In genomic region chr19:55645512-55645881, GRCh38 we compare ENCODE assay signal across 13 cellular contexts. TPM values are rescaled to one million over a fixed set of nuclear protein-coding genes. Genes with fewer than 3 reads are reported as not detected.
A peak's percentile ranks its signal among the peaks of the same experiment; 100 is the strongest.
DNase-seq lines count a peak whose midpoint lies in the region; ATAC-seq, FAIRE-seq and TF ChIP-seq lines count a peak whose summit lies in the region.
"Had no signal": no experiment of that assay in that cellular context is flagged by ENCODE, and none has a peak within 500 bp of the region (broad histone marks: within the 10 kb centered on the region; RNA-seq: fewer than 3 reads in every experiment).

No MANE protein-coding gene starts in this region.

- no peak for TF ChIP-seq EP300 in A549 (IDR thresholded peaks at IDR 0.05)

- no peak overlapping the region for H3K27ac ChIP-seq in A549
- H3K27ac ChIP-seq in CD8-positive, alpha-beta memory T cell (ENCODE audit: low read depth, low read length) = no peak overlapping the region
- peak overlapping the region; percentile 90 for H3K27ac ChIP-seq in SU-DHL-6 (ENCODE audit: low read depth, low read length)
- no peak overlapping the region for H3K27ac ChIP-seq in small intestine (ENCODE audit: low read depth in 1 of 2, low read length in 1 of 2)
- H3K27ac ChIP-seq: psoas muscle had no signal

- peak overlapping the region; percentile 98 for H3K9ac ChIP-seq in SU-DHL-6 (ENCODE audit: low read length)

- FAIRE-seq in A549 (lab: Jason Lieb, UNC) (no peak), small intestine (lab: Jason Lieb, UNC) (no peak)

- no peak for TF ChIP-seq RAD21 in A549 (conservative IDR thresholded peaks at IDR 0.05 in 1 of 2, IDR thresholded peaks at IDR 0.05 in 1 of 2)

- POLR2A ChIA-PET in A549 (lab: Yijun Ruan, JAX) = interaction anchor here (4.1 kb wide), 1 partner anchor 8 kb away, joined by 25 read pairs; the partner anchor contains the start of gene U2AF2
- POLR2A ChIA-PET in CD8-positive, alpha-beta memory T cell (lab: Charles Lee) = interaction anchor here (2.0 kb wide), 1 partner anchor 9 kb away, joined by 6 read pairs; the partner anchor contains the start of gene U2AF2

- H3F3A ChIP-seq in SU-DHL-6 (ENCODE audit: insufficient read depth) = peaks cover 48% of the 10 kb centered on the region

- H3K4me1 ChIP-seq in A549 (peaks cover 39% of the 10 kb centered on the region), small intestine (ENCODE audit: control insufficient read depth in 2 of 2, insufficient read depth in 1 of 2, low read depth in 1 of 2, low read length in 1 of 2) (peaks cover 0 to 11% of the 10 kb centered on the region in 2 donors)
- H3K4me1 ChIP-seq in CD8-positive, alpha-beta memory T cell (ENCODE audit: insufficient read depth, low read length) = peaks cover 34% of the 10 kb centered on the region

- no peak for ATAC-seq in A549
- ATAC-seq: psoas muscle had no signal

- H3K9me3 Mint-ChIP-seq in CD8-positive, alpha-beta memory T cell = peaks cover 0 to 3% (median 0%) of the 10 kb centered on the region in 5 donors
- H3K9me3 Mint-ChIP-seq in immature natural killer cell = no peaks in the 10 kb centered on the region

- no peaks in the 10 kb centered on the region for H3K9me3 ChIP-seq in A549
- H3K9me3 ChIP-seq in CD8-positive, alpha-beta memory T cell (ENCODE audit: low read length) = no peaks in the 10 kb centered on the region
- no peaks in the 10 kb centered on the region for H3K9me3 ChIP-seq in SU-DHL-6 (ENCODE audit: insufficient read depth, low read length)
- no peaks in the 10 kb centered on the region for H3K9me3 ChIP-seq in small intestine (ENCODE audit: control insufficient read depth, low read depth)
- H3K9me3 ChIP-seq: psoas muscle had no signal

- TF ChIP-seq CTCF in A549 (IDR thresholded peaks at IDR 0.05) = no peak
- no peak for TF ChIP-seq CTCF in SU-DHL-6 (IDR thresholded peaks at IDR 0.05; ENCODE audit: insufficient read depth, low read length, poor library complexity, severe bottlenecking)

- H3K36me3 Mint-ChIP-seq in CD8-positive, alpha-beta memory T cell = peaks cover 0 to 15% (median 0%) of the 10 kb centered on the region in 3 donors
- H3K36me3 Mint-ChIP-seq in immature natural killer cell = no peaks in the 10 kb centered on the region

- H3K4me3 Mint-ChIP-seq in CD8-positive, alpha-beta memory T cell = peak overlapping the region in 6 of 7 donors; percentile 52 to 90 (median 63)
- H3K4me3 Mint-ChIP-seq in immature natural killer cell = peak overlapping the region in 4 of 5 donors; percentile 40 to 69 (median 56)

- H3K4me1 Mint-ChIP-seq in CD8-positive, alpha-beta memory T cell = peaks cover 36 to 61% (median 44%) of the 10 kb centered on the region in 3 donors
- H3K4me1 Mint-ChIP-seq in immature natural killer cell = peaks cover 33 to 53% of the 10 kb centered on the region in 2 donors

- H3K4me2 ChIP-seq in A549 (peak overlapping the region; percentile 100; the same call in 1 of the 3 replicates), SU-DHL-6 (ENCODE audit: low read depth, low read length, poor library complexity, severe bottlenecking) (peak overlapping the region; percentile 71)

- no peaks in the 10 kb centered on the region for H3K27me3 ChIP-seq in CD8-positive, alpha-beta memory T cell (ENCODE audit: insufficient read depth, low read length, poor library complexity, severe bottlenecking)
- H3K27me3 ChIP-seq in SU-DHL-6 (ENCODE audit: low read length) (no peaks in the 10 kb centered on the region), small intestine (ENCODE audit: control insufficient read depth in 2 of 2, insufficient read depth in 2 of 2, low read length in 2 of 2) (no peaks in the 10 kb centered on the region)

- no peaks in the 10 kb centered on the region for H3K9me2 ChIP-seq in SU-DHL-6 (replicated peaks; ENCODE audit: insufficient read depth, low read length)

- H3K27ac Mint-ChIP-seq in CD8-positive, alpha-beta memory T cell = peak overlapping the region in 3 of 8 donors; percentile 50 to 82 (median 66)
- H3K27ac Mint-ChIP-seq in immature natural killer cell = peak overlapping the region in 1 of 6 donors; percentile 7

- TF ChIP-seq POLR2A in A549 (IDR thresholded peaks at IDR 0.05; ENCODE audit: low read length) = no peak

- no peak overlapping the region for H2AFZ ChIP-seq in SU-DHL-6 (ENCODE audit: low read depth, low read length, severe bottlenecking)

- H3K36me3 ChIP-seq in CD8-positive, alpha-beta memory T cell (ENCODE audit: insufficient read depth, low read length) = peaks cover 4% of the 10 kb centered on the region
- H3K36me3 ChIP-seq in SU-DHL-6 (ENCODE audit: low read length) (no peaks in the 10 kb centered on the region; the same call in 1 of the 2 replicates), small intestine (ENCODE audit: control insufficient read depth in 2 of 2, insufficient read depth in 2 of 2, low read length in 2 of 2) (peaks cover 0 to 2% of the 10 kb centered on the region in 2 donors)

- no peaks in the 10 kb centered on the region for H3K27me3 Mint-ChIP-seq in CD8-positive, alpha-beta memory T cell
- H3K27me3 Mint-ChIP-seq in immature natural killer cell (ENCODE audit: low read depth in 3 of 3) = peaks cover 3 to 10% (median 6%) of the 10 kb centered on the region in 3 donors

- H4K20me1 ChIP-seq in SU-DHL-6 (ENCODE audit: low read depth, low read length) = no peaks in the 10 kb centered on the region

- peaks cover 24% of the 10 kb centered on the region for H3K79me2 ChIP-seq in SU-DHL-6 (ENCODE audit: insufficient read depth, low read length)

- no peak for DNase-seq in A549 (ENCODE audit: low read depth in 1 of 2, low spot score in 1 of 2)
- no peak for DNase-seq in CD8-positive, alpha-beta memory T cell
- no peak for DNase-seq in immature natural killer cell
- no peak for DNase-seq in dermis blood vessel endothelial cell
- DNase-seq in stimulated activated naive CD4-positive, alpha-beta T cell (lab: John Stamatoyannopoulos, UW) = no peak
- no peak for DNase-seq in small intestine
- DNase-seq in medulla oblongata (ENCODE audit: extremely low spot score) = no peak
- DNase-seq: central memory CD4-positive, alpha-beta T cell; NCI-H2171; stimulated activated CD4-positive, alpha-beta T cell treated with anti-CD3 and anti-CD28 coated beads, Interleukin-2, amount 100 ng/mL, for 48 hours had no signal

- H3K4me3 ChIP-seq in A549 (no peak overlapping the region), SU-DHL-6 (ENCODE audit: insufficient read depth, low read length, poor library complexity, severe bottlenecking) (peak overlapping the region; percentile 99), small intestine (ENCODE audit: low read depth in 1 of 2, low read length in 2 of 2) (no peak overlapping the region)
- no peak overlapping the region for H3K4me3 ChIP-seq in CD8-positive, alpha-beta memory T cell (ENCODE audit: low read length)
- H3K4me3 ChIP-seq: lung had no signal

- CTCF ChIA-PET in A549 (lab: Yijun Ruan, JAX) = interaction anchor here (0.8 to 6.3 kb wide), 7 partner anchors 7 to 26 kb away, joined by 4 to 70 read pairs (median 10); no protein-coding TSS in a partner anchor
- CTCF ChIA-PET in CD8-positive, alpha-beta memory T cell (lab: Charles Lee) = interaction anchor here (1.1 to 3.9 kb wide), 2 partner anchors 8 to 9 kb away, joined by 4 to 18 read pairs; no protein-coding TSS in a partner anchor

- WGBS in A549 (ENCODE audit: missing lambda C conversion rate) = 71% methylated on average over 5 of the region's 5 CpGs
- 62 to 71% (median 66%) methylated on average over 5 of the region's 5 CpGs for WGBS in small intestine, 3 donors

RNA-seq across cellular contexts. Expression of gene ZNF581, which starts 2.0 kb away (rescaled TPM):
- polyA plus RNA-seq in A549 (2011; rRNA removed) = 13.9 and 17.1 TPM in 2 replicates
- polyA plus RNA-seq in A549 (2012; cell fraction: cytosol; rRNA removed) = 24.8 and 34.0 TPM in 2 replicates
- 24.9 and 37.8 TPM in 2 replicates for polyA plus RNA-seq in A549 (2012; cell fraction: nucleus; rRNA removed)
- 24.3 to 25.6 TPM (median 24.9 TPM) in 3 replicates for polyA plus RNA-seq in A549 (2017; fragmentation: RNase III; extraction: RNeasy Plus Mini Kit Qiagen cat#74134 plus additional on column Dnase treatment)
- 24.8 and 30.6 TPM in 2 replicates for polyA minus RNA-seq in A549 (2011; rRNA and poly(A)+ RNA removed)
- total RNA-seq in CD8-positive, alpha-beta memory T cell = 10 to 100 TPM; 32.8 to 34.4 TPM
- polyA plus RNA-seq in CD8-positive, alpha-beta memory T cell = 23.4 TPM
- polyA plus RNA-seq in immature natural killer cell = 10 to 100 TPM in 2 of 3 donors, 1 to 10 TPM in 1; 8.4 to 24.9 (median 20.6) TPM
- 16.3 and 20.8 TPM in 2 replicates for total RNA-seq in dermis blood vessel endothelial cell
- polyA plus RNA-seq in small intestine = 10 to 100 TPM; 15.9 to 29.2 (median 17.7) TPM

RNA-seq across cellular contexts. Expression of gene CCDC106, which starts 2.5 kb away (rescaled TPM):
- polyA plus RNA-seq in A549 (2011; rRNA removed) = 5.2 and 5.5 TPM in 2 replicates
- polyA plus RNA-seq in A549 (2012; cell fraction: cytosol; rRNA removed) = 15.3 and 18.3 TPM in 2 replicates
- polyA plus RNA-seq in A549 (2012; cell fraction: nucleus; rRNA removed) = 18.6 and 20.8 TPM in 2 replicates
- polyA plus RNA-seq in A549 (2017; fragmentation: RNase III; extraction: RNeasy Plus Mini Kit Qiagen cat#74134 plus additional on column Dnase treatment) = 15.7 to 17.6 TPM (median 17.4 TPM) in 3 replicates
- 2.3 and 5.7 TPM in 2 replicates for polyA minus RNA-seq in A549 (2011; rRNA and poly(A)+ RNA removed)
- total RNA-seq in CD8-positive, alpha-beta memory T cell = 1 to 10 TPM; 2.0 to 2.2 TPM
- 0.54 TPM for polyA plus RNA-seq in CD8-positive, alpha-beta memory T cell
- 1 to 10 TPM in 2 of 3 donors, not detected in 1; 1.1 to 1.7 TPM for polyA plus RNA-seq in immature natural killer cell
- total RNA-seq in dermis blood vessel endothelial cell = 7.8 and 13.9 TPM in 2 replicates
- polyA plus RNA-seq in small intestine = 1 to 10 TPM; 2.5 to 6.5 (median 4.6) TPM

RNA-seq across cellular contexts. Expression of gene ZNF580, which starts 4.7 kb away (rescaled TPM):
- polyA plus RNA-seq in A549 (2011; rRNA removed) = 9.2 and 15.2 TPM in 2 replicates
- polyA plus RNA-seq in A549 (2012; cell fraction: cytosol; rRNA removed) = 31.0 and 40.5 TPM in 2 replicates
- 44.9 and 60.4 TPM in 2 replicates for polyA plus RNA-seq in A549 (2012; cell fraction: nucleus; rRNA removed)
- polyA plus RNA-seq in A549 (2017; fragmentation: RNase III; extraction: RNeasy Plus Mini Kit Qiagen cat#74134 plus additional on column Dnase treatment) = 40.5 to 57.0 TPM (median 52.8 TPM) in 3 replicates
- 14.0 and 15.0 TPM in 2 replicates for polyA minus RNA-seq in A549 (2011; rRNA and poly(A)+ RNA removed)
- total RNA-seq in CD8-positive, alpha-beta memory T cell = 10 to 100 TPM; 39.6 to 41.3 TPM
- polyA plus RNA-seq in CD8-positive, alpha-beta memory T cell = 15.2 TPM
- 10 to 100 TPM in 2 of 3 donors, 1 to 10 TPM in 1; 9.6 to 27.8 (median 13.8) TPM for polyA plus RNA-seq in immature natural killer cell
- 2.0 and 3.6 TPM in 2 replicates for total RNA-seq in dermis blood vessel endothelial cell
- polyA plus RNA-seq in small intestine = 10 to 100 TPM in 2 of 3 donors, 1 to 10 TPM in 1; 8.3 to 16.8 (median 16.3) TPM

RNA-seq across cellular contexts. Expression of gene U2AF2, which starts 9.3 kb away (rescaled TPM):
- polyA plus RNA-seq in A549 (2011; rRNA removed) (147 and 157 TPM in 2 replicates), A549 (2017; fragmentation: RNase III; extraction: RNeasy Plus Mini Kit Qiagen cat#74134 plus additional on column Dnase treatment) (280 to 302 TPM (median 293 TPM) in 3 replicates), immature natural killer cell (10 to 100 TPM in 1 of 3 donors, 1 to 10 TPM in 2; 3.1 to 17.0 (median 8.0) TPM), small intestine (100 to 1,000 TPM in 1 of 3 donors, 10 to 100 TPM in 2; 74.0 to 142 (median 89.2) TPM)
- 498 and 577 TPM in 2 replicates for polyA plus RNA-seq in A549 (2012; cell fraction: cytosol; rRNA removed)
- polyA plus RNA-seq in A549 (2012; cell fraction: nucleus; rRNA removed) = 800 and 847 TPM in 2 replicates
- polyA minus RNA-seq in A549 (2011; rRNA and poly(A)+ RNA removed) = 154 and 158 TPM in 2 replicates
- 100 to 1,000 TPM; 374 to 386 TPM for total RNA-seq in CD8-positive, alpha-beta memory T cell
- polyA plus RNA-seq in CD8-positive, alpha-beta memory T cell = 9.5 TPM
- 84.1 and 172 TPM in 2 replicates for total RNA-seq in dermis blood vessel endothelial cell

RNA-seq across cellular contexts. Expression of gene ZNF784, which starts 21.1 kb away (rescaled TPM):
- polyA plus RNA-seq in A549 (2011; rRNA removed) = 3.5 and 4.1 TPM in 2 replicates
- polyA plus RNA-seq in A549 (2012; cell fraction: cytosol; rRNA removed) = 5.1 and 7.2 TPM in 2 replicates
- polyA plus RNA-seq in A549 (2012; cell fraction: nucleus; rRNA removed) = 12.3 and 14.7 TPM in 2 replicates
- 6.0 to 7.1 TPM (median 6.6 TPM) in 3 replicates for polyA plus RNA-seq in A549 (2017; fragmentation: RNase III; extraction: RNeasy Plus Mini Kit Qiagen cat#74134 plus additional on column Dnase treatment)
- polyA minus RNA-seq in A549 (2011; rRNA and poly(A)+ RNA removed) = 5.4 and 5.5 TPM in 2 replicates
- total RNA-seq in CD8-positive, alpha-beta memory T cell = 1 to 10 TPM; 2.6 to 2.9 TPM
- polyA plus RNA-seq in CD8-positive, alpha-beta memory T cell = 1.0 TPM
- under 1 TPM; 0.59 to 0.78 (median 0.62) TPM for polyA plus RNA-seq in immature natural killer cell
- 3.9 and 5.3 TPM in 2 replicates for total RNA-seq in dermis blood vessel endothelial cell
- 10 to 100 TPM in 2 of 3 donors, 1 to 10 TPM in 1; 9.5 to 11.9 (median 10.1) TPM for polyA plus RNA-seq in small intestine
